ENCODE assay signal across 8 cellular contexts in genomic region chr5:140547508-140548299, GRCh38. TPM values are rescaled to one million over a fixed set of nuclear protein-coding genes. Genes with fewer than 3 reads are reported as not detected.
DNase-seq lines count a peak whose midpoint lies in the region; ATAC-seq and TF ChIP-seq lines count a peak whose summit lies in the region.

Gene EIF4EBP3, plus strand, starts transcription at chr5:140547662. Its CDS starts 76 bp downstream, at chr5:140547738.

- H3K9me3 Mint-ChIP-seq in activated T-helper 2 cell treated with anti-CD3 and anti-CD28 coated beads, Interferon-gamma antibody, Interleukin-2, Interleukin-4, amounts not matched to agents 10 μg/mL and 5 μg/mL and 100 μg/mL, durations not matched to agents 14 hours and 24 hours and 36 hours = no peaks in the 10 kb centered on the region
- no peaks in the 10 kb centered on the region for H3K9me3 Mint-ChIP-seq in naive thymus-derived CD4-positive, alpha-beta T cell
- no peaks in the 10 kb centered on the region for H3K9me3 Mint-ChIP-seq in stimulated activated memory B cell treated with anti-CD40 and anti-IgM and Interleukin-4, amounts not matched to agents 10 μg/mL and 1 μg/mL and 100 μg/mL, for 72 hours

- peaks cover 2% of the 10 kb centered on the region for H3K79me2 ChIP-seq in PC-3 (ENCODE audit: low read length)

- no peaks in the 10 kb centered on the region for H3F3A ChIP-seq in PC-3 (ENCODE audit: low read length, unreplicated experiment)

- H2AFZ ChIP-seq in PC-3 (ENCODE audit: low read length) = 0 out of 2 replicates have a peak within 1 kb of the TSS, but pooled peaks have one; percentile 7

- H3K4me1 Mint-ChIP-seq in activated T-helper 2 cell treated with anti-CD3 and anti-CD28 coated beads, Interferon-gamma antibody, Interleukin-2, Interleukin-4, amounts not matched to agents 10 μg/mL and 5 μg/mL and 100 μg/mL, durations not matched to agents 14 hours and 24 hours and 36 hours (ENCODE audit: low read depth) = peaks cover 16% of the 10 kb centered on the region
- peaks cover 22 to 49% (median 37%) of the 10 kb centered on the region in 7 donors for H3K4me1 Mint-ChIP-seq in naive thymus-derived CD4-positive, alpha-beta T cell
- peaks cover 36% of the 10 kb centered on the region for H3K4me1 Mint-ChIP-seq in stimulated activated memory B cell treated with anti-CD40 and anti-IgM and Interleukin-4, amounts not matched to agents 10 μg/mL and 1 μg/mL and 100 μg/mL, for 72 hours

- peaks cover 15% of the 10 kb centered on the region for H3K4me1 ChIP-seq in PC-3 (ENCODE audit: insufficient read depth, low read length)
- H3K4me1 ChIP-seq in naive thymus-derived CD4-positive, alpha-beta T cell (ENCODE audit: control insufficient read depth in 2 of 2, insufficient read depth in 2 of 2, low read length in 2 of 2) = peaks cover 12 to 20% of the 10 kb centered on the region in 2 donors

- TSS peak; percentile 11 for BruUV-seq in PC-3 (replicated peaks; lab: Mats Ljungman, UMichigan)

- H3K36me3 Mint-ChIP-seq in activated T-helper 2 cell treated with anti-CD3 and anti-CD28 coated beads, Interferon-gamma antibody, Interleukin-2, Interleukin-4, amounts not matched to agents 10 μg/mL and 5 μg/mL and 100 μg/mL, durations not matched to agents 14 hours and 24 hours and 36 hours (ENCODE audit: low read depth) = peaks cover 57% of the 10 kb centered on the region
- H3K36me3 Mint-ChIP-seq in naive thymus-derived CD4-positive, alpha-beta T cell = peaks cover 11 to 33% (median 14%) of the 10 kb centered on the region in 5 donors
- H3K36me3 Mint-ChIP-seq in stimulated activated memory B cell treated with anti-CD40 and anti-IgM and Interleukin-4, amounts not matched to agents 10 μg/mL and 1 μg/mL and 100 μg/mL, for 72 hours = peaks cover 43% of the 10 kb centered on the region

- CTCF ChIA-PET in PC-3 (lab: Charles Lee) = interaction anchor here (0.6 to 1.1 kb wide), 8 partner anchors 15 to 187 kb away, joined by 3 to 9 read pairs (median 4); partner anchors contain the start of genes HARS1, HARS2, IK and NDUFA2
- CTCF ChIA-PET in naive thymus-derived CD4-positive, alpha-beta T cell (lab: Charles Lee) = interaction anchor here (0.6 to 2.2 kb wide), 11 partner anchors 8 to 175 kb away, joined by 3 to 12 read pairs (median 5); partner anchors contain the start of genes CD14, IK and NDUFA2

- intact Hi-C loops in PC-3 (cut with micrococcal nuclease) = loop anchor here (1.0 to 10.0 kb wide), 3 partner anchors 92 to 167 kb away; partner anchors contain the start of genes TMCO6 and WDR55
- intact Hi-C loops in activated T-helper 2 cell treated with anti-CD3 and anti-CD28 coated beads, Interferon-gamma antibody, Interleukin-2, Interleukin-4, amounts not matched to agents 10 μg/mL and 5 μg/mL and 100 μg/mL, durations not matched to agents 14 hours and 24 hours and 36 hours (cut with micrococcal nuclease) = loop anchor here (1.0 kb wide), 2 partner anchors 10 to 92 kb away; partner anchors contain the start of genes SRA1 and TMCO6
- intact Hi-C loops in naive thymus-derived CD4-positive, alpha-beta T cell (cut with micrococcal nuclease) = loop anchor here (1.0 to 5.0 kb wide), 14 partner anchors 10 to 1090 kb away; partner anchors contain the start of genes ANKHD1 (in 2 of the 2), APBB3 (in 2 of the 2), SLC35A4 (in 2 of the 2) and SRA1 (in 2 of the 2)

- H3K36me3 ChIP-seq in PC-3 (ENCODE audit: low read depth, low read length) = peaks cover 22% of the 10 kb centered on the region; the same call in 1 of the 2 replicates
- peaks cover 10 to 31% (median 15%) of the 10 kb centered on the region in 3 experiments for H3K36me3 ChIP-seq in naive thymus-derived CD4-positive, alpha-beta T cell (ENCODE audit: control insufficient read depth in 2 of 3, insufficient read depth in 3 of 3, low read length in 3 of 3)

- POLR2A ChIA-PET in PC-3 (lab: Charles Lee; ENCODE audit: unreplicated experiment) = interaction anchor here (0.5 to 1.0 kb wide), 5 partner anchors 92 to 1071 kb away, joined by 3 to 5 read pairs (median 4); partner anchors contain the start of genes DIAPH1, IK and NDUFA2
- POLR2A ChIA-PET in naive thymus-derived CD4-positive, alpha-beta T cell (lab: Charles Lee) = interaction anchor here (0.6 to 11.7 kb wide), 29 partner anchors 8 to 984 kb away, joined by 3 to 248 read pairs (median 4); partner anchors contain the start of genes ANKHD1, APBB3, CD14 and HARS1

- peak within 1 kb of the TSS; percentile 84 for H3K27ac Mint-ChIP-seq in activated T-helper 2 cell treated with anti-CD3 and anti-CD28 coated beads, Interferon-gamma antibody, Interleukin-2, Interleukin-4, amounts not matched to agents 10 μg/mL and 5 μg/mL and 100 μg/mL, durations not matched to agents 14 hours and 24 hours and 36 hours
- H3K27ac Mint-ChIP-seq in naive thymus-derived CD4-positive, alpha-beta T cell = peak within 1 kb of the TSS; percentile 93 to 99 (median 98)
- H3K27ac Mint-ChIP-seq in stimulated activated memory B cell treated with anti-CD40 and anti-IgM and Interleukin-4, amounts not matched to agents 10 μg/mL and 1 μg/mL and 100 μg/mL, for 72 hours = peak within 1 kb of the TSS; percentile 75

- H3K4me2 ChIP-seq in PC-3 (ENCODE audit: low read length) = peak within 1 kb of the TSS; percentile 50

- H4K20me1 ChIP-seq in PC-3 (ENCODE audit: low read length) = no peaks in the 10 kb centered on the region

- H3K4me3 ChIP-seq in PC-3 (ENCODE audit: low read length) = no peak within 1 kb of the TSS
- H3K4me3 ChIP-seq in naive thymus-derived CD4-positive, alpha-beta T cell (ENCODE audit: low read length) = peak within 1 kb of the TSS; percentile 83

- H3K27me3 Mint-ChIP-seq in activated T-helper 2 cell treated with anti-CD3 and anti-CD28 coated beads, Interferon-gamma antibody, Interleukin-2, Interleukin-4, amounts not matched to agents 10 μg/mL and 5 μg/mL and 100 μg/mL, durations not matched to agents 14 hours and 24 hours and 36 hours (ENCODE audit: low read depth) = no peaks in the 10 kb centered on the region
- H3K27me3 Mint-ChIP-seq in naive thymus-derived CD4-positive, alpha-beta T cell = no peaks in the 10 kb centered on the region
- H3K27me3 Mint-ChIP-seq in stimulated activated memory B cell treated with anti-CD40 and anti-IgM and Interleukin-4, amounts not matched to agents 10 μg/mL and 1 μg/mL and 100 μg/mL, for 72 hours = no peaks in the 10 kb centered on the region

- no peaks in the 10 kb centered on the region for H3K9me2 ChIP-seq in PC-3 (replicated peaks; ENCODE audit: low read length)

- H3K27ac ChIP-seq in C4-2B = peak within 1 kb of the TSS; percentile 89
- peak within 1 kb of the TSS; percentile 15 for H3K27ac ChIP-seq in PC-3 (ENCODE audit: low read length)
- H3K27ac ChIP-seq in naive thymus-derived CD4-positive, alpha-beta T cell (ENCODE audit: low read depth, low read length) = peak within 1 kb of the TSS; percentile 89

- DNase-seq in PC-3 (peak; percentile 95), fibroblast of peridontal ligament (ENCODE audit: extremely low read depth) (peak; percentile 97)
- DNase-seq in activated T-helper 2 cell treated with anti-CD3 and anti-CD28 coated beads, Interferon-gamma antibody, Interleukin-2, Interleukin-4, amounts not matched to agents 10 μg/mL and 5 μg/mL and 100 μg/mL, durations not matched to agents 14 hours and 24 hours and 36 hours (ENCODE audit: low spot score) = peak; percentile 82
- peak; percentile 76 to 90 (median 88) for DNase-seq in naive thymus-derived CD4-positive, alpha-beta T cell

- TF ChIP-seq CTCF in C4-2B (conservative IDR thresholded peaks at IDR 0.05) (no peak; the same call in 1 of the 2 replicates), PC-3 (conservative IDR thresholded peaks at IDR 0.05; ENCODE audit: low read depth, low read length) (peak; percentile 42)

- no peak within 1 kb of the TSS for H3K9ac ChIP-seq in PC-3 (ENCODE audit: low read length)

- H3K4me3 Mint-ChIP-seq in activated T-helper 2 cell treated with anti-CD3 and anti-CD28 coated beads, Interferon-gamma antibody, Interleukin-2, Interleukin-4, amounts not matched to agents 10 μg/mL and 5 μg/mL and 100 μg/mL, durations not matched to agents 14 hours and 24 hours and 36 hours (ENCODE audit: low read depth) = peak within 1 kb of the TSS; percentile 76
- H3K4me3 Mint-ChIP-seq in naive thymus-derived CD4-positive, alpha-beta T cell = peak within 1 kb of the TSS; percentile 85 to 99 (median 92)
- peak within 1 kb of the TSS; percentile 70 for H3K4me3 Mint-ChIP-seq in stimulated activated memory B cell treated with anti-CD40 and anti-IgM and Interleukin-4, amounts not matched to agents 10 μg/mL and 1 μg/mL and 100 μg/mL, for 72 hours

- ATAC-seq in GM19438 (IDR thresholded peaks at IDR 0.05; ENCODE audit: low read depth, unreplicated experiment) (peak; percentile 98), HG03571 (IDR thresholded peaks at IDR 0.05; ENCODE audit: unreplicated experiment) (peak; percentile 97), PC-3 (peak; percentile 92)
- ATAC-seq in naive thymus-derived CD4-positive, alpha-beta T cell = peak; percentile 98
- peak; percentile 98 for ATAC-seq in stimulated activated memory B cell treated with anti-CD40 and anti-IgM and Interleukin-4, amounts not matched to agents 10 μg/mL and 1 μg/mL and 100 μg/mL, for 72 hours

- H3K27me3 ChIP-seq in PC-3 (ENCODE audit: low read length) = no peaks in the 10 kb centered on the region
- H3K27me3 ChIP-seq in naive thymus-derived CD4-positive, alpha-beta T cell (ENCODE audit: control insufficient read depth in 2 of 2, insufficient read depth in 2 of 2, low read length in 2 of 2) = no peaks in the 10 kb centered on the region

- H3K9me3 ChIP-seq in PC-3 (ENCODE audit: low read length) = no peaks in the 10 kb centered on the region
- H3K9me3 ChIP-seq in naive thymus-derived CD4-positive, alpha-beta T cell (ENCODE audit: control insufficient read depth in 2 of 3, low read length in 3 of 3) = no peaks in the 10 kb centered on the region

RNA-seq across cellular contexts. Expression of gene EIF4EBP3, which starts in this region (rescaled TPM):
- total RNA-seq in PC-3 (2014; rRNA removed) = not detected in 2 replicates
- 9.2 and 15.0 TPM in 2 replicates for total RNA-seq in activated T-helper 2 cell treated with anti-CD3 and anti-CD28 coated beads, Interferon-gamma antibody, Interleukin-2, Interleukin-4, amounts not matched to agents 10 μg/mL and 5 μg/mL and 100 μg/mL, durations not matched to agents 14 hours and 24 hours and 36 hours
- 10 to 100 TPM; 12.5 to 19.5 (median 16.2) TPM for total RNA-seq in naive thymus-derived CD4-positive, alpha-beta T cell
- 10 to 100 TPM; 61.7 to 80.8 TPM for polyA plus RNA-seq in naive thymus-derived CD4-positive, alpha-beta T cell

Comparison
In these comparisons a context has a peak if more than half of its experiments do, and no peak if none do; other contexts are left out.
1. Peak in DNase-seq, ATAC-seq, H3K27ac ChIP-seq and H3K4me2 ChIP-seq in PC-3; RNA of the gene not detected or under 1 TPM.
2. H3K27ac ChIP-seq: peak in every context shown above with its lines; median percentile 89 in C4-2B; 89 in naive thymus-derived CD4-positive, alpha-beta T cell; 15 in PC-3.